Comparison of ENCODE assay signal across 11 cellular contexts in genomic region chr4:139872274-139872673, GRCh38.
DNase-seq lines count a peak whose midpoint lies in the region; ATAC-seq and TF ChIP-seq lines count a peak whose summit lies in the region.
"Had no signal": no experiment of that assay in that cellular context is flagged by ENCODE, and none has a peak within 500 bp of the region (broad histone marks: within the 10 kb centered on the region; RNA-seq: fewer than 3 reads in every experiment).

No MANE protein-coding gene starts in this region.

- H3K27me3 Mint-ChIP-seq in activated CD4-positive, alpha-beta memory T cell treated with anti-CD3 and anti-CD28 coated beads, Interleukin-2, amount 10 ng/mL, durations not matched to agents 7 days and 5 days: peaks cover 10% of the 10 kb centered on the region
- H3K27me3 Mint-ChIP-seq in activated CD4-positive, alpha-beta memory T cell treated with anti-CD3 and anti-CD28 coated beads for 36 hours: peaks cover 4% of the 10 kb centered on the region
- no peaks in the 10 kb centered on the region for H3K27me3 Mint-ChIP-seq in stimulated activated naive CD8-positive, alpha-beta T cell treated with anti-CD3 and anti-CD28 coated beads, Interleukin-15, Interleukin-2, amounts not matched to agents 100 ng/mL and 50 ng/mL, for 24 hours

- intact Hi-C loops in activated CD4-positive, alpha-beta memory T cell treated with anti-CD3 and anti-CD28 coated beads for 36 hours (cut with micrococcal nuclease): no loop called here
- intact Hi-C loops in prostate gland (cut with DNase I): no loop called here

- TF ChIP-seq POLR2A in prostate gland (IDR thresholded peaks at IDR 0.05): no peak

- ATAC-seq in SK-N-SH treated with all-trans-retinoic acid at 6 μM for 48 hours: peak; percentile 92

- no peaks in the 10 kb centered on the region for H3K9me3 ChIP-seq in prostate gland

- peaks cover 16% of the 10 kb centered on the region for H3K4me1 Mint-ChIP-seq in activated CD4-positive, alpha-beta memory T cell treated with anti-CD3 and anti-CD28 coated beads, Interleukin-2, amount 10 ng/mL, durations not matched to agents 7 days and 5 days
- peaks cover 7% of the 10 kb centered on the region for H3K4me1 Mint-ChIP-seq in activated CD4-positive, alpha-beta memory T cell treated with anti-CD3 and anti-CD28 coated beads for 36 hours (ENCODE audit: low read depth)
- H3K4me1 Mint-ChIP-seq in stimulated activated naive CD8-positive, alpha-beta T cell treated with anti-CD3 and anti-CD28 coated beads, Interleukin-15, Interleukin-2, amounts not matched to agents 100 ng/mL and 50 ng/mL, for 24 hours (ENCODE audit: low read depth): peaks cover 11% of the 10 kb centered on the region
- H3K4me1 Mint-ChIP-seq: CD4-positive, CD25-positive, alpha-beta regulatory T cell had no signal

- H3K4me1 ChIP-seq in prostate gland (replicated peaks): peaks cover 7% of the 10 kb centered on the region

- no peak overlapping the region for H3K27ac ChIP-seq in prostate gland
- H3K27ac ChIP-seq: VCaP had no signal

- H3K36me3 Mint-ChIP-seq in activated CD4-positive, alpha-beta memory T cell treated with anti-CD3 and anti-CD28 coated beads, Interleukin-2, amount 10 ng/mL, durations not matched to agents 7 days and 5 days (ENCODE audit: low read depth): peaks cover 2% of the 10 kb centered on the region
- no peaks in the 10 kb centered on the region for H3K36me3 Mint-ChIP-seq in activated CD4-positive, alpha-beta memory T cell treated with anti-CD3 and anti-CD28 coated beads for 36 hours
- no peaks in the 10 kb centered on the region for H3K36me3 Mint-ChIP-seq in stimulated activated naive CD8-positive, alpha-beta T cell treated with anti-CD3 and anti-CD28 coated beads, Interleukin-15, Interleukin-2, amounts not matched to agents 100 ng/mL and 50 ng/mL, for 24 hours (ENCODE audit: low read depth)

- peak overlapping the region; percentile 32 for H3K27ac Mint-ChIP-seq in activated CD4-positive, alpha-beta memory T cell treated with anti-CD3 and anti-CD28 coated beads, Interleukin-2, amount 10 ng/mL, durations not matched to agents 7 days and 5 days
- no peak overlapping the region for H3K27ac Mint-ChIP-seq in activated CD4-positive, alpha-beta memory T cell treated with anti-CD3 and anti-CD28 coated beads for 36 hours
- H3K27ac Mint-ChIP-seq in stimulated activated naive CD8-positive, alpha-beta T cell treated with anti-CD3 and anti-CD28 coated beads, Interleukin-15, Interleukin-2, amounts not matched to agents 100 ng/mL and 50 ng/mL, for 24 hours: peak overlapping the region; percentile 18
- H3K27ac Mint-ChIP-seq: CD4-positive, CD25-positive, alpha-beta regulatory T cell had no signal

- H3K9me3 Mint-ChIP-seq in activated CD4-positive, alpha-beta memory T cell treated with anti-CD3 and anti-CD28 coated beads, Interleukin-2, amount 10 ng/mL, durations not matched to agents 7 days and 5 days: no peaks in the 10 kb centered on the region
- H3K9me3 Mint-ChIP-seq in activated CD4-positive, alpha-beta memory T cell treated with anti-CD3 and anti-CD28 coated beads for 36 hours: no peaks in the 10 kb centered on the region
- H3K9me3 Mint-ChIP-seq in stimulated activated naive CD8-positive, alpha-beta T cell treated with anti-CD3 and anti-CD28 coated beads, Interleukin-15, Interleukin-2, amounts not matched to agents 100 ng/mL and 50 ng/mL, for 24 hours: peaks cover 4% of the 10 kb centered on the region

- no peaks in the 10 kb centered on the region for H3K36me3 ChIP-seq in prostate gland

- TF ChIP-seq CTCF in foreskin fibroblast (IDR thresholded peaks at IDR 0.05; ENCODE audit: low read depth, low read length) (no peak), prostate gland (IDR thresholded peaks at IDR 0.05) (no peak)

- H3K4me3 ChIP-seq in foreskin fibroblast (ENCODE audit: low read depth in 1 of 2, low read length in 2 of 2): no peak overlapping the region
- no peak overlapping the region for H3K4me3 ChIP-seq in prostate gland

- DNase-seq in activated CD4-positive, alpha-beta memory T cell treated with anti-CD3 and anti-CD28 coated beads, Interleukin-2, amount 10 ng/mL, durations not matched to agents 7 days and 5 days: no peak
- no peak for DNase-seq in activated CD4-positive, alpha-beta memory T cell treated with anti-CD3 and anti-CD28 coated beads for 36 hours
- DNase-seq in foreskin fibroblast: peak; percentile 91 to 95
- no peak for DNase-seq in prostate gland (ENCODE audit: low spot score)
- no peak for DNase-seq in NCI-H2107 (lab: John Stamatoyannopoulos, UW)
- DNase-seq in DMS 273 (lab: John Stamatoyannopoulos, UW; ENCODE audit: unreplicated experiment): no peak
- DNase-seq: effector memory CD4-positive, alpha-beta T cell had no signal

- 81% methylated on average over 2 of the region's 2 CpGs for WGBS in prostate gland

- CTCF ChIA-PET in activated CD4-positive, alpha-beta memory T cell treated with anti-CD3 and anti-CD28 coated beads, Interleukin-2, amount 10 ng/mL, durations not matched to agents 7 days and 5 days (lab: Charles Lee): interaction anchor here (1.6 kb wide), 1 partner anchor 9 kb away, joined by 4 read pairs; no protein-coding TSS in a partner anchor
- CTCF ChIA-PET in activated CD4-positive, alpha-beta memory T cell treated with anti-CD3 and anti-CD28 coated beads for 36 hours (lab: Charles Lee): no interaction called here

- no peaks in the 10 kb centered on the region for H3K27me3 ChIP-seq in prostate gland (replicated peaks; ENCODE audit: insufficient read depth)

- no peak overlapping the region for H3K4me3 Mint-ChIP-seq in activated CD4-positive, alpha-beta memory T cell treated with anti-CD3 and anti-CD28 coated beads, Interleukin-2, amount 10 ng/mL, durations not matched to agents 7 days and 5 days
- H3K4me3 Mint-ChIP-seq in activated CD4-positive, alpha-beta memory T cell treated with anti-CD3 and anti-CD28 coated beads for 36 hours: no peak overlapping the region
- H3K4me3 Mint-ChIP-seq in stimulated activated naive CD8-positive, alpha-beta T cell treated with anti-CD3 and anti-CD28 coated beads, Interleukin-15, Interleukin-2, amounts not matched to agents 100 ng/mL and 50 ng/mL, for 24 hours: no peak overlapping the region
- H3K4me3 Mint-ChIP-seq: CD4-positive, CD25-positive, alpha-beta regulatory T cell had no signal

- POLR2A ChIA-PET in activated CD4-positive, alpha-beta memory T cell treated with anti-CD3 and anti-CD28 coated beads, Interleukin-2, amount 10 ng/mL, durations not matched to agents 7 days and 5 days (lab: Charles Lee): no interaction called here
- POLR2A ChIA-PET in activated CD4-positive, alpha-beta memory T cell treated with anti-CD3 and anti-CD28 coated beads for 36 hours (lab: Charles Lee): no interaction called here

TF ChIP-seq in SK-N-SH treated with all-trans-retinoic acid at 6 μM for 48 hours, 23 proteins besides CTCF, POLR2A, EP300 and RAD21:
- TF ChIP-seq RARB (CRISPR knock-in tag; IDR thresholded peaks at IDR 0.05) (no peak), TSHZ2 (CRISPR knock-in tag; IDR thresholded peaks at IDR 0.05) (no peak), BACH2 (CRISPR knock-in tag; IDR thresholded peaks at IDR 0.05; ENCODE audit: borderline replicate concordance) (no peak), ZFP30 (CRISPR knock-in tag; IDR thresholded peaks at IDR 0.05) (no peak), POU6F1 (CRISPR knock-in tag; IDR thresholded peaks at IDR 0.05; ENCODE audit: borderline replicate concordance, low read depth) (no peak), SNAI2 (CRISPR knock-in tag; IDR thresholded peaks at IDR 0.05) (no peak), ISL1 (CRISPR knock-in tag; IDR thresholded peaks at IDR 0.05) (no peak), TCF4 (CRISPR knock-in tag; IDR thresholded peaks at IDR 0.05; ENCODE audit: borderline replicate concordance) (no peak)

Comparison
In these comparisons a context has a peak if more than half of its experiments do, and no peak if none do; other contexts are left out.
1. DNase-seq: peak in foreskin fibroblast (2 of 2); none in activated CD4-positive, alpha-beta memory T cell treated with anti-CD3 and anti-CD28 coated beads, Interleukin-2, amount 10 ng/mL, durations not matched to agents 7 days and 5 days (single experiment), activated CD4-positive, alpha-beta memory T cell treated with anti-CD3 and anti-CD28 coated beads for 36 hours (single experiment), prostate gland (single experiment), NCI-H2107 (single experiment) and DMS 273 (single experiment).